8 cellular contexts compared by ENCODE assay signal in genomic region chrX:72308566-72309296, GRCh38. TPM values are rescaled to one million over a fixed set of nuclear protein-coding genes. Genes with fewer than 3 reads are reported as not detected.
DNase-seq lines count a peak whose midpoint lies in the region; ATAC-seq, FAIRE-seq and TF ChIP-seq lines count a peak whose summit lies in the region.

No MANE protein-coding gene starts in this region.

- H3K36me3 Mint-ChIP-seq in activated naive CD8-positive, alpha-beta T cell treated with anti-CD3 and anti-CD28 coated beads, Interleukin-2, amount 10 ng/mL, durations not matched to agents 7 days and 5 days = no peaks in the 10 kb centered on the region

- ATAC-seq in HG03457 (IDR thresholded peaks at IDR 0.05; ENCODE audit: unreplicated experiment) (peak; percentile 48), omental fat pad (ENCODE audit: low FRiP score) (peak; percentile 68), HG03108 (IDR thresholded peaks at IDR 0.05; ENCODE audit: unreplicated experiment) (no peak)
- no peak for ATAC-seq in activated naive CD8-positive, alpha-beta T cell treated with anti-CD3 and anti-CD28 coated beads, Interleukin-2, amount 10 ng/mL, durations not matched to agents 7 days and 5 days (ENCODE audit: low read depth)

- peak overlapping the region; percentile 56 for H3K4me3 Mint-ChIP-seq in activated naive CD8-positive, alpha-beta T cell treated with anti-CD3 and anti-CD28 coated beads, Interleukin-2, amount 10 ng/mL, durations not matched to agents 7 days and 5 days

- TF ChIP-seq CTCF in omental fat pad (IDR thresholded peaks at IDR 0.05) = no peak

- TF ChIP-seq POLR2A in GM12892 (IDR thresholded peaks at IDR 0.05; ENCODE audit: low read depth, low read length) = no peak

- H3K27me3 Mint-ChIP-seq in activated naive CD8-positive, alpha-beta T cell treated with anti-CD3 and anti-CD28 coated beads, Interleukin-2, amount 10 ng/mL, durations not matched to agents 7 days and 5 days = peaks cover 47% of the 10 kb centered on the region

- no peak overlapping the region for H3K27ac Mint-ChIP-seq in activated naive CD8-positive, alpha-beta T cell treated with anti-CD3 and anti-CD28 coated beads, Interleukin-2, amount 10 ng/mL, durations not matched to agents 7 days and 5 days

- peaks cover 10% of the 10 kb centered on the region for H3K4me1 Mint-ChIP-seq in activated naive CD8-positive, alpha-beta T cell treated with anti-CD3 and anti-CD28 coated beads, Interleukin-2, amount 10 ng/mL, durations not matched to agents 7 days and 5 days

- intact Hi-C loops in head of caudate nucleus (cut with DNase I) = no loop called here

- DNase-seq in DMS53 (lab: John Stamatoyannopoulos, UW) = peak; percentile 82
- DNase-seq in NCI-H82 treated with DMSO at 0.1 percent for 48 hours (lab: John Stamatoyannopoulos, UW; ENCODE audit: unreplicated experiment) = peak; percentile 78
- DNase-seq in activated naive CD8-positive, alpha-beta T cell treated with anti-CD3 and anti-CD28 coated beads, Interleukin-2, amount 10 ng/mL, durations not matched to agents 7 days and 5 days = peak; percentile 29
- peak in 41 of 42 donors; percentile 29 to 79 (median 59) for DNase-seq in head of caudate nucleus
- DNase-seq in omental fat pad (ENCODE audit: low spot score) = peak; percentile 52
- no peak for DNase-seq in GM12892 (ENCODE audit: insufficient read length)

- FAIRE-seq in GM12892 (lab: Jason Lieb, UNC) = no peak

- no peaks in the 10 kb centered on the region for H3K9me3 Mint-ChIP-seq in activated naive CD8-positive, alpha-beta T cell treated with anti-CD3 and anti-CD28 coated beads, Interleukin-2, amount 10 ng/mL, durations not matched to agents 7 days and 5 days

- POLR2A ChIA-PET in activated naive CD8-positive, alpha-beta T cell treated with anti-CD3 and anti-CD28 coated beads, Interleukin-2, amount 10 ng/mL, durations not matched to agents 7 days and 5 days (lab: Charles Lee) = no interaction called here

RNA-seq across cellular contexts. Expression of gene CITED1, which starts 3.0 kb away (rescaled TPM):
- under 1 TPM in 1 of 2 experiments, not detected in 1; 0.40 TPM for total RNA-seq in activated naive CD8-positive, alpha-beta T cell treated with anti-CD3 and anti-CD28 coated beads, Interleukin-2, amount 10 ng/mL, durations not matched to agents 7 days and 5 days
- total RNA-seq in omental fat pad = 1 to 10 TPM in 2 of 4 donors, under 1 TPM in 1, not detected in 1; 0.60 to 5.0 (median 4.7) TPM
- not detected for polyA plus RNA-seq in GM12892 (2012; ENCODE audit: missing spikeins)

RNA-seq across cellular contexts. Expression of gene RPS4X, which starts 31.7 kb away (rescaled TPM):
- total RNA-seq in activated naive CD8-positive, alpha-beta T cell treated with anti-CD3 and anti-CD28 coated beads, Interleukin-2, amount 10 ng/mL, durations not matched to agents 7 days and 5 days = 100 to 1,000 TPM; 895 to 956 TPM
- 1,000 to 10,000 TPM in 2 of 4 donors, 100 to 1,000 TPM in 2; 603 to 1,148 (median 884) TPM for total RNA-seq in omental fat pad
- 3,097 TPM for polyA plus RNA-seq in GM12892 (2012; ENCODE audit: missing spikeins)

Comparison
In these comparisons a context has a peak if more than half of its experiments do, and no peak if none do; other contexts are left out.
1. ATAC-seq: peak in HG03457 (single experiment) and omental fat pad (single experiment); none in activated naive CD8-positive, alpha-beta T cell treated with anti-CD3 and anti-CD28 coated beads, Interleukin-2, amount 10 ng/mL, durations not matched to agents 7 days and 5 days (single experiment) and HG03108 (single experiment).